In the genomic region with DNA sequence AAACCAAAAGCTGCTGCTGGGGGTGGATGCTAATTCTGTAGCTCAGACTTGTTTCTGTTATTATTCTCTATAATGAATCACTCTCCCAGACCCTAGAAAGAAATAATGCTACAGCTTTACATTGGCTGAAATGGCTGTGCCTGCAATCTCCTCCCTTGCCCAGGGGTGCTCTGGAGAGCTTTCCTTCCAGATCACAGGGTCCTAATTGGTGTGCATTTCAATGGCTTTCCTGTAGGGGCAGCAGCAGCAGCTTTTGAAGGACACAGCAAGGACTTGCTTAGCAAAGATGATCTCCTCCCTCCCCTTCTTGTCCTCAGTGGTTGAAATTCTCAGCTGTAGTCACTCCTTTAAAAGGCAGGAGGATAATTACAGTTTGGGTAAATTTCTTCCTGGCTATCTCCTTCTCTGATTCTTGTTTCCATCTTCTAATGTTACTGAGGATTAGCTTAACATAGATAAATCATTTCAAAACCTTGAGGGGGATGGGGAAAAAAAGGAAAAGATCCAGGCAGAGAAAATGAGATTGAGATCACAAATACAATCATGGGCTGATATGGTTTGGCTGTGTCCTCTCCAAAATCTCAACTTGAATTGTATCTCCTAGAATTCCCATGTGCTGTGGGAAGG, we compare ENCODE assay signal across 8 cellular contexts.
DNase-seq lines count a peak whose midpoint lies in the region; ATAC-seq, FAIRE-seq and TF ChIP-seq lines count a peak whose summit lies in the region.

No MANE protein-coding gene starts in this region.

- CTCF ChIA-PET in MCF 10A (lab: Yijun Ruan, JAX), result interaction anchor here (0.6 to 2.6 kb wide), 28 partner anchors 10 to 1135 kb away, joined by 3 to 8 read pairs (median 3); no protein-coding TSS in a partner anchor

- DNase-seq in D721Med (ENCODE audit: insufficient read length, low spot score), result no peak
- peak; percentile 35 for DNase-seq in NCI-H345 (lab: John Stamatoyannopoulos, UW)
- peak; percentile 64 for DNase-seq in MCF 10A (ENCODE audit: unreplicated experiment)
- peak in 1 of 3 donors; percentile 41 for DNase-seq in mucosa of descending colon
- no peak for DNase-seq in NCI-H2196 (lab: John Stamatoyannopoulos, UW; ENCODE audit: unreplicated experiment)
- DNase-seq in effector memory CD8-positive, alpha-beta T cell, result no peak

- no peaks in the 10 kb centered on the region for H3K36me3 ChIP-seq in mucosa of descending colon (ENCODE audit: low read depth)

- peak; percentile 17 for TF ChIP-seq CTCF in D721Med (IDR thresholded peaks at IDR 0.05; ENCODE audit: insufficient read depth, missing control alignments)
- peak; percentile 38 for TF ChIP-seq CTCF in MCF 10A (IDR thresholded peaks at IDR 0.05; ENCODE audit: unreplicated experiment)
- TF ChIP-seq CTCF in mucosa of descending colon (IDR thresholded peaks at IDR 0.05), result no peak

- ATAC-seq in GM18873 (IDR thresholded peaks at IDR 0.05; ENCODE audit: low FRiP score, unreplicated experiment), result peak; percentile 80
- ATAC-seq in HG02973 (IDR thresholded peaks at IDR 0.05; ENCODE audit: unreplicated experiment), result peak; percentile 94
- peak; percentile 67 for ATAC-seq in mucosa of descending colon
- no peak for ATAC-seq in effector memory CD8-positive, alpha-beta T cell (replicated peaks)

- H3K4me1 ChIP-seq in mucosa of descending colon (ENCODE audit: low read depth), result no peaks in the 10 kb centered on the region

- no peak for FAIRE-seq in D721Med (lab: Jason Lieb, UNC)

- no peak overlapping the region for H3K4me3 ChIP-seq in mucosa of descending colon

- intact Hi-C loops in MCF 10A (cut with micrococcal nuclease) (loop anchor here (1.0 to 2.0 kb wide), 2 partner anchors 111 to 159 kb away; no protein-coding TSS in a partner anchor), mucosa of descending colon (cut with DNase I, micrococcal nuclease) (no loop called here)

- H3K27me3 Mint-ChIP-seq in MCF 10A (ENCODE audit: insufficient read depth, unreplicated experiment), result no peaks in the 10 kb centered on the region
- peaks cover 0 to 5% of the 10 kb centered on the region in 2 donors for H3K27me3 Mint-ChIP-seq in effector memory CD8-positive, alpha-beta T cell

- no peaks in the 10 kb centered on the region for H3K9me3 ChIP-seq in mucosa of descending colon

- POLR2A ChIA-PET in MCF 10A (lab: Yijun Ruan, JAX), result no interaction called here

- H3K4me1 Mint-ChIP-seq in MCF 10A (ENCODE audit: insufficient read depth, unreplicated experiment), result peaks cover 23% of the 10 kb centered on the region
- H3K4me1 Mint-ChIP-seq in effector memory CD8-positive, alpha-beta T cell (ENCODE audit: low read depth in 2 of 2), result no peaks in the 10 kb centered on the region

- BruUV-seq in MCF 10A (replicated peaks; lab: Mats Ljungman, UMichigan), result no TSS peak

- no peaks in the 10 kb centered on the region for H3K9me3 Mint-ChIP-seq in MCF 10A (ENCODE audit: unreplicated experiment)
- no peaks in the 10 kb centered on the region for H3K9me3 Mint-ChIP-seq in effector memory CD8-positive, alpha-beta T cell

- H3K4me3 Mint-ChIP-seq in MCF 10A (ENCODE audit: unreplicated experiment), result no peak overlapping the region
- H3K4me3 Mint-ChIP-seq in effector memory CD8-positive, alpha-beta T cell, result no peak overlapping the region

- H3K36me3 Mint-ChIP-seq in MCF 10A (ENCODE audit: insufficient read depth, unreplicated experiment), result no peaks in the 10 kb centered on the region
- H3K36me3 Mint-ChIP-seq in effector memory CD8-positive, alpha-beta T cell (ENCODE audit: insufficient read depth), result no peaks in the 10 kb centered on the region

- no peak overlapping the region for H3K27ac Mint-ChIP-seq in MCF 10A (ENCODE audit: low read depth, unreplicated experiment)
- no peak overlapping the region for H3K27ac Mint-ChIP-seq in effector memory CD8-positive, alpha-beta T cell

Comparison
In these comparisons a context has a peak if more than half of its experiments do, and no peak if none do; other contexts are left out.
1. DNase-seq: peak in NCI-H345 (single experiment) and MCF 10A (single experiment); none in D721Med (single experiment), NCI-H2196 (single experiment) and effector memory CD8-positive, alpha-beta T cell (0 of 3).